1 cellular context compared by ENCODE assay signal in genomic region chr19:50896591-50897190, GRCh38.
TF ChIP-seq lines count a peak whose summit lies in the region.

No MANE protein-coding gene starts in this region.

TF ChIP-seq in K562, 482 proteins besides CTCF, POLR2A, EP300 and RAD21 (continued from another document and continues in another):
- TF ChIP-seq TFAM (CRISPR knock-in tag; conservative IDR thresholded peaks at IDR 0.05) (no peak), ATF4 (CRISPR knock-in tag; IDR thresholded peaks at IDR 0.05) (no peak), SMAD2 (IDR thresholded peaks at IDR 0.05; ENCODE audit: low read depth, low read length) (no peak), FOXO4 (CRISPR knock-in tag; IDR thresholded peaks at IDR 0.05) (no peak), SMARCC2 (IDR thresholded peaks at IDR 0.05; ENCODE audit: low read depth) (peak; percentile 66; the same call in 1 of the 2 replicates), ZNF707 (CRISPR knock-in tag; conservative IDR thresholded peaks at IDR 0.05) (no peak), TAL1 (IDR thresholded peaks at IDR 0.05) (peak; percentile 38; the same call in 1 of the 2 replicates), DLX4 (CRISPR knock-in tag; IDR thresholded peaks at IDR 0.05) (no peak), SPI1 (IDR thresholded peaks at IDR 0.05; ENCODE audit: borderline replicate concordance, low read depth, low read length) (no peak), NONO (IDR thresholded peaks at IDR 0.05; ENCODE audit: low read depth in 2 of 2, low read length in 1 of 2) (no peak), ILK (tag; IDR thresholded peaks at IDR 0.05; ENCODE audit: borderline replicate concordance, low read depth) (no peak), ETS1 (conservative IDR thresholded peaks at IDR 0.05; ENCODE audit: control insufficient read depth, low read depth, low read length) (no peak), ADNP (tag; IDR thresholded peaks at IDR 0.05) (no peak), ZNF41 (CRISPR knock-in tag; conservative IDR thresholded peaks at IDR 0.05) (no peak), ATF7 (IDR thresholded peaks at IDR 0.05) (peak; percentile 93), KAT2B (IDR thresholded peaks at IDR 0.05; ENCODE audit: low read depth, low read length) (no peak), STAT5A (IDR thresholded peaks at IDR 0.05; ENCODE audit: borderline replicate concordance, low read length) (no peak), MIER1 (IDR thresholded peaks at IDR 0.05; ENCODE audit: low read depth) (no peak), YY1 (IDR thresholded peaks at IDR 0.05; ENCODE audit: borderline replicate concordance in 1 of 3, control insufficient read depth in 1 of 3, extremely low read depth in 1 of 3, insufficient read depth in 3 of 3, insufficient read length in 1 of 3, insufficient replicate concordance in 2 of 3, low read depth in 1 of 3, low read length in 2 of 3) (no peak), DPF2 (IDR thresholded peaks at IDR 0.05) (peak; percentile 73), DACH1 (IDR thresholded peaks at IDR 0.05; ENCODE audit: partially characterized antibody) (no peak), NR2C1 (IDR thresholded peaks at IDR 0.05) (no peak), NR2C1 (tag; IDR thresholded peaks at IDR 0.05) (no peak), THRA (IDR thresholded peaks at IDR 0.05) (no peak), MTF1 (CRISPR knock-in tag; IDR thresholded peaks at IDR 0.05; ENCODE audit: borderline replicate concordance) (no peak), ATF2 (CRISPR knock-in tag; IDR thresholded peaks at IDR 0.05) (peak; percentile 87; the same call in 1 of the 2 replicates), ZFX (CRISPR knock-in tag; IDR thresholded peaks at IDR 0.05) (0 out of 2 replicates have a peak, but pooled peaks have one; percentile 24), CEBPG (CRISPR knock-in tag; IDR thresholded peaks at IDR 0.05) (no peak), CEBPG (tag; conservative IDR thresholded peaks at IDR 0.05 in 1 of 2, IDR thresholded peaks at IDR 0.05 in 1 of 2) (peak in 1 of 2 experiments; percentile 47; a peak in 1 of 4 replicates), FOXP1 (CRISPR knock-in tag; IDR thresholded peaks at IDR 0.05) (no peak), ZNF318 (IDR thresholded peaks at IDR 0.05; ENCODE audit: borderline replicate concordance in 1 of 2, low read depth in 1 of 2) (peak in 1 of 2 experiments; percentile 97; a peak in 2 of 4 replicates), STAT6 (CRISPR knock-in tag; IDR thresholded peaks at IDR 0.05) (no peak), CREB1 (IDR thresholded peaks at IDR 0.05) (peak; percentile 54; the same call in 1 of the 2 replicates), CREB1 (CRISPR knock-in tag; IDR thresholded peaks at IDR 0.05) (peak; percentile 82; the same call in 1 of the 2 replicates), GTF2E2 (tag; IDR thresholded peaks at IDR 0.05) (no peak), PCBP1 (IDR thresholded peaks at IDR 0.05; ENCODE audit: low read depth, low read length, poor library complexity, severe bottlenecking) (no peak), IRF2 (CRISPR knock-in tag; IDR thresholded peaks at IDR 0.05) (no peak), SOX6 (IDR thresholded peaks at IDR 0.05) (peak; percentile 53), SMARCA4 (IDR thresholded peaks at IDR 0.05) (peak; percentile 85), SMARCE1 (IDR thresholded peaks at IDR 0.05) (peak; percentile 86; the same call in 1 of the 2 replicates), ZNF57 (CRISPR knock-in tag; IDR thresholded peaks at IDR 0.05) (no peak), PHF21A (IDR thresholded peaks at IDR 0.05; ENCODE audit: borderline replicate concordance, low read depth) (no peak; the same call in 1 of the 2 replicates), CBFA2T3 (IDR thresholded peaks at IDR 0.05) (peak; percentile 74)
